Comparison of ENCODE assay signal across 10 cellular contexts in genomic region chr13:23902975-23903905, GRCh38. TPM values are rescaled to one million over a fixed set of nuclear protein-coding genes. Genes with fewer than 3 reads are reported as not detected.
DNase-seq lines count a peak whose midpoint lies in the region; ATAC-seq and TF ChIP-seq lines count a peak whose summit lies in the region.
"Had no signal": no experiment of that assay in that cellular context is flagged by ENCODE, and none has a peak within 500 bp of the region (broad histone marks: within the 10 kb centered on the region; RNA-seq: fewer than 3 reads in every experiment).

No MANE protein-coding gene starts in this region.

- H3K27ac ChIP-seq in hepatocyte (no peak overlapping the region), caudate nucleus (ENCODE audit: low read depth, low read length) (no peak overlapping the region)

- H3K4me3 ChIP-seq in hepatocyte: no peak overlapping the region

- in situ Hi-C loops in GM13976 (cut with MboI; ENCODE audit: low sequenced_read_pairs, unreplicated experiment): no loop called here

- H2AFZ ChIP-seq in hepatocyte: peak overlapping the region; percentile 21

- peak; percentile 33 for DNase-seq in GM13976 (ENCODE audit: low spot score)
- peak; percentile 14 for DNase-seq in astrocyte of the hippocampus (ENCODE audit: low read depth, low spot score)
- peak; percentile 6 for DNase-seq in hepatocyte (ENCODE audit: low spot score)
- peak; percentile 51 for DNase-seq in retina
- DNase-seq in SIG-M5 treated with dmso at 0.1 percent for 504 hours (lab: John Stamatoyannopoulos, UW; ENCODE audit: unreplicated experiment): no peak
- no peak for DNase-seq in caudate nucleus (lab: John Stamatoyannopoulos, UW)
- DNase-seq in midbrain (lab: John Stamatoyannopoulos, UW): no peak
- DNase-seq: NK-92 treated with Interleukin-12 subunit alpha and Interleukin-12 subunit beta, amount 100 ng/mL, for 24 hours had no signal

- H3K9me2 ChIP-seq in hepatocyte (replicated peaks; ENCODE audit: insufficient read depth): no peaks in the 10 kb centered on the region

- no peaks in the 10 kb centered on the region for H3K36me3 ChIP-seq in hepatocyte (replicated peaks; ENCODE audit: insufficient read depth, low read depth)

- ATAC-seq in GM21367 (IDR thresholded peaks at IDR 0.05; ENCODE audit: unreplicated experiment): no peak

- no peaks in the 10 kb centered on the region for H3K4me1 ChIP-seq in hepatocyte (ENCODE audit: insufficient read depth)

- 42% methylated on average over 41 of the region's 67 CpGs for WGBS in hepatocyte (ENCODE audit: low lambda C conversion rate, missing lambda C conversion rate)

- TF ChIP-seq CTCF in GM13976 (IDR thresholded peaks at IDR 0.05; ENCODE audit: borderline replicate concordance, control extremely low read depth, extremely low read depth, insufficient read depth, missing control alignments) (no peak), hepatocyte (IDR thresholded peaks at IDR 0.05; ENCODE audit: poor library complexity) (no peak)

- H3K27me3 ChIP-seq in hepatocyte: peaks cover 33% of the 10 kb centered on the region

- H3K4me2 ChIP-seq in hepatocyte: peak overlapping the region; percentile 81

- H3K79me2 ChIP-seq in hepatocyte: no peaks in the 10 kb centered on the region

- H3K9me3 ChIP-seq in hepatocyte (ENCODE audit: low read depth): no peaks in the 10 kb centered on the region

- no peaks in the 10 kb centered on the region for H4K20me1 ChIP-seq in hepatocyte (ENCODE audit: insufficient read depth, poor library complexity, severe bottlenecking)

RNA-seq across cellular contexts. Expression of gene C1QTNF9B, which starts 5.9 kb away (rescaled TPM):
- not detected in 2 replicates for total RNA-seq in hepatocyte
- 0.29 and 0.30 TPM in 2 replicates for polyA plus RNA-seq in hepatocyte
- total RNA-seq: T-helper 2 cell treated with Interferon-gamma antibody and Interleukin-4, amounts not matched to agents 100 ng/mL and 5 ng/mL, for 36 hours had no signal

RNA-seq across cellular contexts. Expression of gene MIPEP, which starts 14.0 kb away (rescaled TPM):
- 17.5 and 19.8 TPM in 2 replicates for total RNA-seq in hepatocyte
- polyA plus RNA-seq in hepatocyte: 17.1 and 19.2 TPM in 2 replicates

Comparison
In these comparisons a context has a peak if more than half of its experiments do, and no peak if none do; other contexts are left out.
1. DNase-seq: peak in GM13976 (single experiment), astrocyte of the hippocampus (single experiment), hepatocyte (single experiment) and retina (single experiment); none in SIG-M5 treated with dmso at 0.1 percent for 504 hours (single experiment), caudate nucleus (0 of 61) and midbrain (single experiment).